Comparison of ENCODE assay signal across 1 cellular context in the genomic region with DNA sequence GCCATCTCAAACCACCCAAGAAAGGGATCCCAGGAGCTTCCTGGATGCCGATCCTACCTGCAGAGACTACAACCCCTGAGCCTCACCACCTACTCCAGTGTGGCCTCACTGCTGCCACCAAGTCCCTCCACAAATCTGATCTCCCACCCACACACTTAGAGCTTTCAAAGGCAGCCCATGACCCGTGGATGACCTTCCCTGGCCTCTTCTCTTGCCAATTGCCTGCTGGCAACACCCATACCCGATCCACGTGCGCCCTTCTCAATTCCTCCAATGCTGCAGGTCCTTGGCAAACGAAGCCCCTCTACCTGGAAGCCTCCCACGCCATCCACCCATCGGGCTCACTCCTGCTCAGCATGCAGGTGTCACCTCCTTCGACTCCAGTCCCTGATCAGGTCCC.
TF ChIP-seq lines count a peak whose summit lies in the region.

No MANE protein-coding gene starts in this region.

TF ChIP-seq in GM12878, 131 proteins besides CTCF, POLR2A, EP300 and RAD21:
- TF ChIP-seq ZSCAN29 (IDR thresholded peaks at IDR 0.05) = no peak
- TF ChIP-seq SUPT20H (IDR thresholded peaks at IDR 0.05; ENCODE audit: borderline replicate concordance, control insufficient read depth, low read depth, low read length) = no peak
- no peak for TF ChIP-seq POU2F2 (IDR thresholded peaks at IDR 0.05; ENCODE audit: borderline replicate concordance, low read depth, low read length)
